In the genomic region with DNA sequence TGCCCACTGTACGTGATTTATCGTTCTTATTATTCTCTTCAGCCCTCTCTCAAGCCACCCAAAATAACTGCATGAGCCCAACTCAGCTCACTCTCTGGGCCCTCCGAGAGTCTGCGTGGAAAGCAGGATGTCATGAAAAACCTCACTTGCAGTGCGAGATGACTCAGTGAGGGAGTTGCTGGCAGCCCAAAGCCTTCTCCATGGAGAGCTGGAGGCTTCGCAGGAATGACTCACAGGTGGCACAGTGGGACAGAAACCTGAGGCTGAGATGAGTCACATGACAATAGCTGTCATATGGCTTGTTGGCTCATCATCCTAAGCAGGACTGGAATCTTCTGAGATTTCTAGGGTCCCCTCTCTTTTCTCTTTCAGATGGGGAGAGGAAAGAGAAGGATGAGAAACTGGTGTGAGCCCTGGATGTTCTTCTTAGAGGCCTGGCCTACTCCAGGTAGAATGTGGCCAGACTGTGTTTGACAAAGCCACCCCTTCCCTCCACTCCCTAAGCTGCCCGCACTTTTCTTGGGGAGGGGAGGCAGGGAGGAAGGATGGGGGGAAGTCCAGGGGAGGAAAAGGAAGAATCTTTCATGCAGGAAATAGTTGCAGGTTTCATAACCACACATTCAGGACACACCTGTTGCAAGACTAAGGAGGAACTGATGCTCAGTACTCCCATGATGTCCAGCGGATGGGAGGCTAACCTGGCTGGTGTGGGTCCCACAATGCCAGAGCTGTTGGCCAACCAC, we compare ENCODE assay signal across 9 cellular contexts.
DNase-seq lines count a peak whose midpoint lies in the region; ATAC-seq and TF ChIP-seq lines count a peak whose summit lies in the region.
"Had no signal": no experiment of that assay in that cellular context is flagged by ENCODE, and none has a peak within 500 bp of the region (broad histone marks: within the 10 kb centered on the region; RNA-seq: fewer than 3 reads in every experiment).

No MANE protein-coding gene starts in this region.

- ATAC-seq in HG03354 (IDR thresholded peaks at IDR 0.05; ENCODE audit: poor library complexity, severe bottlenecking, unreplicated experiment) (no peak), HG03565 (IDR thresholded peaks at IDR 0.05; ENCODE audit: unreplicated experiment) (no peak)

- H3K36me3 Mint-ChIP-seq in brain: no peaks in the 10 kb centered on the region
- H3K36me3 Mint-ChIP-seq: activated naive CD8-positive, alpha-beta T cell had no signal

- DNase-seq in AG09319 (ENCODE audit: extremely low read depth, low read depth) (peak; percentile 32), HPDE6-E6E7 (ENCODE audit: extremely low spot score) (peak; percentile 25), occipital lobe (lab: John Stamatoyannopoulos, UW) (peak; percentile 85), NCI-H1105 treated with DMSO at 0.1 percent for 48 hours (lab: John Stamatoyannopoulos, UW) (no peak)
- DNase-seq in effector CD8-positive, alpha-beta T cell (lab: John Stamatoyannopoulos, UW): no peak

- H3K27me3 Mint-ChIP-seq in brain: peaks cover 5% of the 10 kb centered on the region

- peak overlapping the region; percentile 87 to 99 (median 97) for H3K27ac Mint-ChIP-seq in brain
- H3K27ac Mint-ChIP-seq: activated naive CD8-positive, alpha-beta T cell had no signal

- peaks cover 67% of the 10 kb centered on the region for H3K4me1 Mint-ChIP-seq in brain

- TF ChIP-seq CTCF in AG09319 (IDR thresholded peaks at IDR 0.05; ENCODE audit: low read depth, low read length) (no peak), brain (conservative IDR thresholded peaks at IDR 0.05) (no peak)

- H3K4me3 Mint-ChIP-seq in brain: peak overlapping the region; percentile 34 to 76 (median 62)
- H3K4me3 Mint-ChIP-seq: activated naive CD8-positive, alpha-beta T cell had no signal

- peaks cover 0 to 4% (median 2%) of the 10 kb centered on the region in 5 experiments for H3K9me3 Mint-ChIP-seq in brain

Comparison
In these comparisons a context has a peak if more than half of its experiments do, and no peak if none do; other contexts are left out.
1. DNase-seq: peak in AG09319 (single experiment), HPDE6-E6E7 (single experiment) and occipital lobe (single experiment); none in NCI-H1105 treated with DMSO at 0.1 percent for 48 hours (single experiment) and effector CD8-positive, alpha-beta T cell (single experiment).